Comparison of ENCODE assay signal across 11 cellular contexts in the genomic region with DNA sequence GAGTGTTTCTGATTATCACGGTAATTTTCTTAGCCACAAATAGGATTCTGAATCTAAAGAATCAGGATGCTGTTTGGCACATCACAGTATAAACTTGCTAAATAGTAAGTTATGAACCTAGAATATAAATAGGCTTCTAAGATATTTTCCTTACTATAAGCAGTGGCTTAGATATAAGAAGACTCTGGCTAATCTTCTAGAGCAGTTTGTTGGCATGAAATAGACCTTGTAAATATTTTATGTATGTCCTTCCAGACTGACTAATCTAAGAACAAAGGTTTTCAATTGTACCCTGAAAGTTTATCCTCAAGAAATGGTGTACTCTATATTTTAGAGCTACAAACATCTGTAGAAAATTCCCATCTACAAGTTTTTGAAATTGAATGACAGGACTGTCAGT. TPM values are rescaled to one million over a fixed set of nuclear protein-coding genes. Genes with fewer than 3 reads are reported as not detected.
"Had no signal": no experiment of that assay in that cellular context is flagged by ENCODE, and none has a peak within 500 bp of the region (broad histone marks: within the 10 kb centered on the region; RNA-seq: fewer than 3 reads in every experiment).

No MANE protein-coding gene starts in this region.

- H3K36me3 ChIP-seq: HAP-1 had no signal

- H2AFZ ChIP-seq: GM23338 had no signal

- H3K4me2 ChIP-seq: GM23338 had no signal

- H3K27ac Mint-ChIP-seq: GM23338, H9, HFFc6 had no signal

- H3K4me3 ChIP-seq: GM23338, HAP-1 had no signal

- ATAC-seq: GM23338, HCT116 had no signal

- FAIRE-seq: H1, H54 had no signal

- H3K9me3 Mint-ChIP-seq: GM23338, H9, HFFc6 had no signal

- H3K9me3 ChIP-seq: HAP-1 had no signal

- H3K4me1 Mint-ChIP-seq: H9 had no signal

- H3K4me3 Mint-ChIP-seq: GM23338, H9, HFFc6 had no signal

- DNase-seq: GOT3, H7, H9, HCEC 1CT, HFFc6 had no signal

RNA-seq across cellular contexts. Expression of a gene that starts 48.3 kb away (rescaled TPM):
- total RNA-seq: GM23338, H1, H4, H9 had no signal
- polyA plus RNA-seq: GM23338, H1 had no signal
